ENCODE assay signal across 9 cellular contexts in genomic region chr12:77323778-77324415, GRCh38.
DNase-seq lines count a peak whose midpoint lies in the region; ATAC-seq, FAIRE-seq and TF ChIP-seq lines count a peak whose summit lies in the region.
"Had no signal": no experiment of that assay in that cellular context is flagged by ENCODE, and none has a peak within 500 bp of the region (broad histone marks: within the 10 kb centered on the region; RNA-seq: fewer than 3 reads in every experiment).

No MANE protein-coding gene starts in this region.

- H3K9ac ChIP-seq in HepG2 (ENCODE audit: insufficient read depth, low read depth, low read length) = no peak overlapping the region

- TF ChIP-seq CTCF in HepG2 (CRISPR knock-in tag; IDR thresholded peaks at IDR 0.05) (no peak), right lobe of liver (IDR thresholded peaks at IDR 0.05) (no peak), ascending aorta (IDR thresholded peaks at IDR 0.05) (no peak), lower lobe of right lung (IDR thresholded peaks at IDR 0.05) (no peak), tibial artery (IDR thresholded peaks at IDR 0.05) (no peak)

- H3K79me2 ChIP-seq in HepG2 (ENCODE audit: insufficient read depth, low read length) = no peaks in the 10 kb centered on the region

- ATAC-seq in HepG2 (no peak), right lobe of liver (no peak), lower lobe of right lung (no peak), HG02763 (IDR thresholded peaks at IDR 0.05; ENCODE audit: unreplicated experiment) (no peak), HG02885 (IDR thresholded peaks at IDR 0.05; ENCODE audit: poor library complexity, unreplicated experiment) (no peak)

- in situ Hi-C loops in HepG2 (cut with HindIII; ENCODE audit: extremely low pct_ligation_motif_present, low pct_unique_long_range_greater_than_20kb) = no loop called here

- no peaks in the 10 kb centered on the region for H3K9me3 ChIP-seq in HepG2 (ENCODE audit: low read length)
- H3K9me3 ChIP-seq in right lobe of liver = no peaks in the 10 kb centered on the region
- H3K9me3 ChIP-seq in ascending aorta = no peaks in the 10 kb centered on the region
- H3K9me3 ChIP-seq in lower lobe of right lung = no peaks in the 10 kb centered on the region
- H3K9me3 ChIP-seq in tibial artery = no peaks in the 10 kb centered on the region

- TF ChIP-seq RAD21 in HepG2 (CRISPR knock-in tag; IDR thresholded peaks at IDR 0.05) = no peak

- no peak for TF ChIP-seq POLR2A in HepG2 (IDR thresholded peaks at IDR 0.05; ENCODE audit: insufficient read depth in 1 of 2, low read depth in 2 of 2, low read length in 2 of 2)
- TF ChIP-seq POLR2A in right lobe of liver (IDR thresholded peaks at IDR 0.05) = no peak

- H3K4me1 ChIP-seq in HepG2 (ENCODE audit: insufficient read depth, low read length) (peaks cover 4% of the 10 kb centered on the region; the same call in 1 of the 2 replicates), right lobe of liver (peaks cover 0 to 7% (median 0%) of the 10 kb centered on the region in 4 donors), ascending aorta (no peaks in the 10 kb centered on the region), lower lobe of right lung (peaks cover 11% of the 10 kb centered on the region), tibial artery (peaks cover 0 to 18% (median 9%) of the 10 kb centered on the region in 4 donors)

- no TSS peak for BruUV-seq in HepG2 (replicated peaks; lab: Mats Ljungman, UMichigan)

- POLR2A ChIA-PET in HepG2 (lab: Yijun Ruan, JAX) = no interaction called here

- CTCF ChIA-PET in HepG2 (lab: Yijun Ruan, JAX; ENCODE audit: low intra/inter-chr PET ratio, low total read pairs) = no interaction called here

- TF ChIP-seq EP300 in HepG2 (IDR thresholded peaks at IDR 0.05; ENCODE audit: low read depth in 2 of 2, low read length in 2 of 2) (no peak), HepG2 (CRISPR knock-in tag; IDR thresholded peaks at IDR 0.05; ENCODE audit: borderline replicate concordance) (no peak)

- no peaks in the 10 kb centered on the region for H3K36me3 ChIP-seq in HepG2 (replicated peaks in 1 of 2; ENCODE audit: control insufficient read depth in 1 of 2, insufficient read depth in 2 of 2, low read length in 2 of 2)
- no peaks in the 10 kb centered on the region for H3K36me3 ChIP-seq in right lobe of liver
- H3K36me3 ChIP-seq in ascending aorta = no peaks in the 10 kb centered on the region
- H3K36me3 ChIP-seq in lower lobe of right lung = no peaks in the 10 kb centered on the region
- H3K36me3 ChIP-seq in tibial artery = no peaks in the 10 kb centered on the region

- H2AFZ ChIP-seq in HepG2 (ENCODE audit: low read length) = no peak overlapping the region

- DNase-seq in HepG2 (ENCODE audit: low spot score) (no peak), right lobe of liver (no peak), ascending aorta (ENCODE audit: low spot score in 2 of 2) (no peak), lower lobe of right lung (no peak), tibial artery (no peak), T-helper 1 cell (no peak)
- DNase-seq: cortex of kidney had no signal

- no peak overlapping the region for H3K4me2 ChIP-seq in HepG2 (ENCODE audit: low read depth, low read length)

- H4K20me1 ChIP-seq in HepG2 (ENCODE audit: insufficient read depth, low read length) = no peaks in the 10 kb centered on the region

- 57% methylated on average over 7 of the region's 7 CpGs for WGBS in HepG2 (ENCODE audit: low lambda C conversion rate)
- 68% methylated on average over 3 of the region's 7 CpGs for WGBS in right lobe of liver (ENCODE audit: insufficient coverage, low coverage, low lambda C conversion rate, missing lambda C conversion rate)

- intact Hi-C loops in HepG2 (cut with micrococcal nuclease; ENCODE audit: unreplicated experiment) (loop anchor here (1.0 kb wide), 1 partner anchor 259 kb away; the partner anchor contains the start of gene E2F7), right lobe of liver (cut with DNase I) (no loop called here), ascending aorta (cut with DNase I) (loop anchor here (10.0 kb wide), 1 partner anchor 259 kb away; the partner anchor contains the start of gene E2F7), lower lobe of right lung (cut with DNase I) (no loop called here), tibial artery (cut with DNase I; ENCODE audit: low total_unique reads) (no loop called here)

- H3K27ac ChIP-seq in HepG2 (ENCODE audit: extremely low read length, insufficient read depth, low read length) (no peak overlapping the region), right lobe of liver (no peak overlapping the region), ascending aorta (no peak overlapping the region), lower lobe of right lung (no peak overlapping the region), tibial artery (no peak overlapping the region)

- no peak overlapping the region for H3K4me3 ChIP-seq in HepG2 (replicated peaks in 1 of 3; ENCODE audit: insufficient read depth in 1 of 3, low read depth in 2 of 3, low read length in 3 of 3)
- H3K4me3 ChIP-seq in right lobe of liver = no peak overlapping the region
- peak overlapping the region; percentile 57 to 70 for H3K4me3 ChIP-seq in ascending aorta
- H3K4me3 ChIP-seq in lower lobe of right lung = peak overlapping the region; percentile 61
- peak overlapping the region in 1 of 2 donors; percentile 49 for H3K4me3 ChIP-seq in tibial artery

- H3K27me3 ChIP-seq in HepG2 (ENCODE audit: control insufficient read depth in 1 of 2, insufficient read depth in 2 of 2, low read length in 2 of 2) (peaks cover 0 to 23% of the 10 kb centered on the region in 2 experiments; a peak in 2 of 5 replicates), right lobe of liver (peaks cover 0 to 4% of the 10 kb centered on the region in 2 donors), ascending aorta (no peaks in the 10 kb centered on the region), lower lobe of right lung (ENCODE audit: low read depth) (peaks cover 18% of the 10 kb centered on the region), tibial artery (peaks cover 0 to 29% of the 10 kb centered on the region in 2 donors)

- no peak for FAIRE-seq in HepG2 (lab: Jason Lieb, UNC)

TF ChIP-seq in HepG2, 621 proteins besides CTCF, POLR2A, EP300 and RAD21 (continues in another document):
- TF ChIP-seq GRHL1 (CRISPR knock-in tag; conservative IDR thresholded peaks at IDR 0.05) (no peak), ZNF160 (CRISPR knock-in tag; IDR thresholded peaks at IDR 0.05) (no peak), RFX1 (IDR thresholded peaks at IDR 0.05) (no peak), DR1 (CRISPR knock-in tag; IDR thresholded peaks at IDR 0.05) (no peak), SIX1 (CRISPR knock-in tag; IDR thresholded peaks at IDR 0.05; ENCODE audit: borderline replicate concordance) (no peak), ARID5B (CRISPR knock-in tag; IDR thresholded peaks at IDR 0.05) (no peak)

Comparison
In these comparisons a context has a peak if more than half of its experiments do, and no peak if none do; other contexts are left out.
1. intact Hi-C loops: an anchor here in HepG2 (1.0 kb wide) and ascending aorta (10.0 kb wide); none called in right lobe of liver, lower lobe of right lung and tibial artery.
2. H3K4me3 ChIP-seq: peak in ascending aorta (2 of 2) and lower lobe of right lung (single experiment); none in HepG2 (0 of 3) and right lobe of liver (0 of 3).